ENCODE assay signal across 36 cellular contexts in genomic region chr19:11331502-11331901, GRCh38. TPM values are rescaled to one million over a fixed set of nuclear protein-coding genes. Genes with fewer than 3 reads are reported as not detected.
"Had no signal": no experiment of that assay in that cellular context is flagged by ENCODE, and none has a peak within 500 bp of the region (broad histone marks: within the 10 kb centered on the region; RNA-seq: fewer than 3 reads in every experiment).

No MANE protein-coding gene starts in this region.

- H3K9me3 Mint-ChIP-seq: activated B cell treated with CpG ODN at 0.5 μM for 24 hours; activated CD4-positive, alpha-beta memory T cell treated with anti-CD3 and anti-CD28 coated beads, Interleukin-2, amount 10 ng/mL, durations not matched to agents 7 days and 5 days; activated naive CD8-positive, alpha-beta T cell treated with anti-CD3 and anti-CD28 coated beads for 36 hours; activated T-cell treated with anti-CD3 and anti-CD28 coated beads, Interleukin-2, amount 50 U/mL, for 72 hours; activated T-helper 17 cell treated with anti-CD3 and anti-CD28 coated beads, Interleukin-2, amount 50 U/mL, for 72 hours had no signal

- H3K4me3 Mint-ChIP-seq: activated B cell treated with CpG ODN at 0.5 μM for 24 hours; activated CD4-positive, alpha-beta memory T cell treated with anti-CD3 and anti-CD28 coated beads, Interleukin-2, amount 10 ng/mL, durations not matched to agents 7 days and 5 days; activated CD8-positive, alpha-beta memory T cell treated with anti-CD3 and anti-CD28 coated beads, Interleukin-2, amount 10 ng/mL, durations not matched to agents 7 days and 5 days; activated naive CD8-positive, alpha-beta T cell treated with anti-CD3 and anti-CD28 coated beads for 36 hours; activated T-cell treated with anti-CD3 and anti-CD28 coated beads, Interleukin-2, amount 50 U/mL, for 72 hours; activated T-helper 17 cell treated with anti-CD3 and anti-CD28 coated beads, Interleukin-2, amount 50 U/mL, for 72 hours had no signal

- H3K27ac ChIP-seq: brain microvascular endothelial cell, KMS-11, SJSA1, VCaP had no signal

- H3K9me3 ChIP-seq: SJSA1, SK-N-SH had no signal

- H3K27me3 ChIP-seq: brain microvascular endothelial cell, SJSA1 had no signal

- ATAC-seq: activated CD8-positive, alpha-beta memory T cell treated with anti-CD3 and anti-CD28 coated beads, Interleukin-2, amount 10 ng/mL, durations not matched to agents 7 days and 5 days; activated T-cell treated with anti-CD3 and anti-CD28 coated beads, Interleukin-2, amount 50 U/mL, for 72 hours; activated T-helper 17 cell treated with anti-CD3 and anti-CD28 coated beads, Interleukin-2, amount 50 U/mL, for 72 hours; Panc1 had no signal

- DNase-seq: activated B cell treated with CpG ODN at 0.5 μM for 24 hours; activated CD4-positive, alpha-beta memory T cell treated with anti-CD3 and anti-CD28 coated beads, Interleukin-2, amount 10 ng/mL, durations not matched to agents 7 days and 5 days; activated CD4-positive, alpha-beta T cell treated with anti-CD3 and anti-CD28 coated beads for 48 hours; activated CD4-positive, CD25-positive, alpha-beta regulatory T cell treated with anti-CD3 and anti-CD28 coated beads, Interleukin-2, amount 50 U/mL, for 72 hours; activated CD8-positive, alpha-beta memory T cell treated with anti-CD3 and anti-CD28 coated beads for 24 hours; activated CD8-positive, alpha-beta memory T cell treated with anti-CD3 and anti-CD28 coated beads, Interleukin-2, amount 10 ng/mL, durations not matched to agents 7 days and 5 days; activated effector memory CD4-positive, alpha-beta T cell treated with anti-CD3 and anti-CD28 coated beads, Interleukin-2, amount 50 U/mL, for 16 hours; activated naive CD4-positive, alpha-beta T cell; activated naive CD4-positive, alpha-beta T cell treated with anti-CD3 and anti-CD28 coated beads, Interleukin-2, amount 50 U/mL, for 16 hours; activated naive CD8-positive, alpha-beta T cell treated with anti-CD3 and anti-CD28 coated beads for 36 hours; activated T-cell treated with anti-CD3 and anti-CD28 coated beads, Interleukin-2, amount 50 U/mL, for 1 hour; activated T-cell treated with anti-CD3 and anti-CD28 coated beads, Interleukin-2, amount 50 U/mL, for 72 hours; amniotic stem cell; aorta; brain microvascular endothelial cell; central memory CD4-positive, alpha-beta T cell; NCI-H1092 treated with DMSO at 0.1 percent for 48 hours; NCI-H1417; NCI-H1694; NCI-H1930; NCI-H2107; NCI-H226; NCI-H446 treated with DMSO at 0.1 percent for 48 hours; NCI-H524 treated with DMSO at 0.1 percent for 48 hours; SHP77 treated with DMSO at 0.1 percent for 48 hours; SK-N-SH; T-helper 2 cell; T-helper 9 cell had no signal

- H3K4me1 ChIP-seq: SJSA1 had no signal

- H3K36me3 ChIP-seq: brain microvascular endothelial cell, SJSA1 had no signal

- H3K4me1 Mint-ChIP-seq: activated B cell treated with CpG ODN at 0.5 μM for 24 hours; activated CD4-positive, alpha-beta memory T cell treated with anti-CD3 and anti-CD28 coated beads, Interleukin-2, amount 10 ng/mL, durations not matched to agents 7 days and 5 days; activated CD8-positive, alpha-beta memory T cell treated with anti-CD3 and anti-CD28 coated beads, Interleukin-2, amount 10 ng/mL, durations not matched to agents 7 days and 5 days; activated naive CD8-positive, alpha-beta T cell treated with anti-CD3 and anti-CD28 coated beads for 36 hours; activated T-helper 17 cell treated with anti-CD3 and anti-CD28 coated beads, Interleukin-2, amount 50 U/mL, for 72 hours had no signal

- H3K27ac Mint-ChIP-seq: activated B cell treated with CpG ODN at 0.5 μM for 24 hours; activated CD4-positive, alpha-beta memory T cell treated with anti-CD3 and anti-CD28 coated beads, Interleukin-2, amount 10 ng/mL, durations not matched to agents 7 days and 5 days; activated CD8-positive, alpha-beta memory T cell treated with anti-CD3 and anti-CD28 coated beads, Interleukin-2, amount 10 ng/mL, durations not matched to agents 7 days and 5 days; activated naive CD8-positive, alpha-beta T cell treated with anti-CD3 and anti-CD28 coated beads for 36 hours; activated T-cell treated with anti-CD3 and anti-CD28 coated beads, Interleukin-2, amount 50 U/mL, for 72 hours; activated T-helper 17 cell treated with anti-CD3 and anti-CD28 coated beads, Interleukin-2, amount 50 U/mL, for 72 hours had no signal

- H3K4me3 ChIP-seq: SJSA1 had no signal

- H3K27me3 Mint-ChIP-seq: activated B cell treated with CpG ODN at 0.5 μM for 24 hours; activated CD4-positive, alpha-beta memory T cell treated with anti-CD3 and anti-CD28 coated beads, Interleukin-2, amount 10 ng/mL, durations not matched to agents 7 days and 5 days; activated CD8-positive, alpha-beta memory T cell treated with anti-CD3 and anti-CD28 coated beads, Interleukin-2, amount 10 ng/mL, durations not matched to agents 7 days and 5 days; activated naive CD8-positive, alpha-beta T cell treated with anti-CD3 and anti-CD28 coated beads for 36 hours; activated T-helper 17 cell treated with anti-CD3 and anti-CD28 coated beads, Interleukin-2, amount 50 U/mL, for 72 hours had no signal

RNA-seq across cellular contexts. Expression of gene TSPAN16, which starts 35.5 kb away (rescaled TPM):
- total RNA-seq: activated B cell treated with CpG ODN at 0.5 μM for 24 hours; activated CD4-positive, alpha-beta memory T cell treated with anti-CD3 and anti-CD28 coated beads, Interleukin-2, amount 10 ng/mL, durations not matched to agents 7 days and 5 days; activated CD8-positive, alpha-beta memory T cell treated with anti-CD3 and anti-CD28 coated beads, Interleukin-2, amount 10 ng/mL, durations not matched to agents 7 days and 5 days; activated naive CD8-positive, alpha-beta T cell treated with anti-CD3 and anti-CD28 coated beads for 36 hours; activated T-cell treated with anti-CD3 and anti-CD28 coated beads, Interleukin-2, amount 50 U/mL, for 72 hours; activated T-helper 17 cell treated with anti-CD3 and anti-CD28 coated beads, Interleukin-2, amount 50 U/mL, for 72 hours; aorta; cerebellum; LHCN-M2; RPMI7951 had no signal
